1 cellular context compared by ENCODE assay signal in the genomic region with DNA sequence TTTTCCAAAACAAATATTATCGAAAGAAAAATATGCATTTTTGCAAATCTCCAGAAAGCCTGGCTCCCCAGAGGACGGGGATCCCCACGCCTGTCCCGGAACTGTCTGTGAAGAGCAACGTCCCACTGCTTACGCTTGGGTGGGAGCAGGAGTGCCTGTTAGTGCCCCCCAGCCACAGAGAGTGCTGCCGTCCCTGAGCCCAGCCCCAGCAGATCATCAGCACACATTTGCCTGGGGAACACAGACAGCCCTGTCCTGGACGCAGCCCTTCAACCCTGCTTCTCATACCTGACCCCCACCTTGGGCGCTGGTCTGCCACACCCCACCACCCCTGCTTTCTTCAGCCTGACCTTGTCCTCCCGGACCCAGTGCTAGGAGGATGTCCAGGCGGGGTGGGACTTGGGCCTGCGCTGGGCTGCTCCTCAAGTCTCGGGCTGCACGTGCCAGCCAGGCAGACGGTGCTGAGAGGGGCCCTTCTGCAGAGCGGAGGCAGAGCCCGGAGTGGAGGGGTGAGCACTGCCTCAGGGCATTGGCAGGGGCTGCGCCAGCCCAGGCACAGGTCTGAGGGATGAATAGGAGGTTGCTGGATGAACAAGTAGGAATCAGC.
TF ChIP-seq lines count a peak whose summit lies in the region.

No MANE protein-coding gene starts in this region.

TF ChIP-seq in SK-N-SH treated with all-trans-retinoic acid at 6 μM for 48 hours, 23 proteins besides CTCF, POLR2A, EP300 and RAD21 (continued from another document):
- TF ChIP-seq, protein P1, sequence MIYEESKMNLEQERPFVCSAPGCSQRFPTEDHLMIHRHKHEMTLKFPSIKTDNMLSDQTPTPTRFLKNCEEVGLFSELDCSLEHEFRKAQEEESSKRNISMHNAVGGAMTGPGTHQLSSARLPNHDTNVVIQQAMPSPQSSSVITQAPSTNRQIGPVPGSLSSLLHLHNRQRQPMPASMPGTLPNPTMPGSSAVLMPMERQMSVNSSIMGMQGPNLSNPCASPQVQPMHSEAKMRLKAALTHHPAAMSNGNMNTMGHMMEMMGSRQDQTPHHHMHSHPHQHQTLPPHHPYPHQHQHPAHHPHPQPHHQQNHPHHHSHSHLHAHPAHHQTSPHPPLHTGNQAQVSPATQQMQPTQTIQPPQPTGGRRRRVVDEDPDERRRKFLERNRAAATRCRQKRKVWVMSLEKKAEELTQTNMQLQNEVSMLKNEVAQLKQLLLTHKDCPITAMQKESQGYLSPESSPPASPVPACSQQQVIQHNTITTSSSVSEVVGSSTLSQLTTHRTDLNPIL (CRISPR knock-in tag; IDR thresholded peaks at IDR 0.05; ENCODE audit: low read depth) = no peak
- no peak for TF ChIP-seq ZNF8 (CRISPR knock-in tag; IDR thresholded peaks at IDR 0.05)
- no peak for TF ChIP-seq TOX (CRISPR knock-in tag; IDR thresholded peaks at IDR 0.05; ENCODE audit: borderline replicate concordance)
- no peak for TF ChIP-seq ZFP30 (CRISPR knock-in tag; IDR thresholded peaks at IDR 0.05)
- TF ChIP-seq, protein P2, sequence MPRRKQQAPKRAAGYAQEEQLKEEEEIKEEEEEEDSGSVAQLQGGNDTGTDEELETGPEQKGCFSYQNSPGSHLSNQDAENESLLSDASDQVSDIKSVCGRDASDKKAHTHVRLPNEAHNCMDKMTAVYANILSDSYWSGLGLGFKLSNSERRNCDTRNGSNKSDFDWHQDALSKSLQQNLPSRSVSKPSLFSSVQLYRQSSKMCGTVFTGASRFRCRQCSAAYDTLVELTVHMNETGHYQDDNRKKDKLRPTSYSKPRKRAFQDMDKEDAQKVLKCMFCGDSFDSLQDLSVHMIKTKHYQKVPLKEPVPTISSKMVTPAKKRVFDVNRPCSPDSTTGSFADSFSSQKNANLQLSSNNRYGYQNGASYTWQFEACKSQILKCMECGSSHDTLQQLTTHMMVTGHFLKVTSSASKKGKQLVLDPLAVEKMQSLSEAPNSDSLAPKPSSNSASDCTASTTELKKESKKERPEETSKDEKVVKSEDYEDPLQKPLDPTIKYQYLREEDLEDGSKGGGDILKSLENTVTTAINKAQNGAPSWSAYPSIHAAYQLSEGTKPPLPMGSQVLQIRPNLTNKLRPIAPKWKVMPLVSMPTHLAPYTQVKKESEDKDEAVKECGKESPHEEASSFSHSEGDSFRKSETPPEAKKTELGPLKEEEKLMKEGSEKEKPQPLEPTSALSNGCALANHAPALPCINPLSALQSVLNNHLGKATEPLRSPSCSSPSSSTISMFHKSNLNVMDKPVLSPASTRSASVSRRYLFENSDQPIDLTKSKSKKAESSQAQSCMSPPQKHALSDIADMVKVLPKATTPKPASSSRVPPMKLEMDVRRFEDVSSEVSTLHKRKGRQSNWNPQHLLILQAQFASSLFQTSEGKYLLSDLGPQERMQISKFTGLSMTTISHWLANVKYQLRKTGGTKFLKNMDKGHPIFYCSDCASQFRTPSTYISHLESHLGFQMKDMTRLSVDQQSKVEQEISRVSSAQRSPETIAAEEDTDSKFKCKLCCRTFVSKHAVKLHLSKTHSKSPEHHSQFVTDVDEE (CRISPR knock-in tag; IDR thresholded peaks at IDR 0.05) = no peak
